Comparison of ENCODE assay signal across 8 cellular contexts in genomic region chr3:143000525-143000924, GRCh38. TPM values are rescaled to one million over a fixed set of nuclear protein-coding genes. Genes with fewer than 3 reads are reported as not detected.
A peak's percentile ranks its signal among the peaks of the same experiment; 100 is the strongest.
DNase-seq lines count a peak whose midpoint lies in the region; ATAC-seq, FAIRE-seq and TF ChIP-seq lines count a peak whose summit lies in the region.

No MANE protein-coding gene starts in this region.

- H3K4me1 Mint-ChIP-seq in osteocyte (ENCODE audit: unreplicated experiment): peaks cover 37% of the 10 kb centered on the region

- H3K36me3 ChIP-seq in HAP-1 (replicated peaks): peaks cover 5% of the 10 kb centered on the region; the same call in 1 of the 2 replicates

- H3K4me3 ChIP-seq in HAP-1 (peak overlapping the region; percentile 93), fibroblast of mammary gland (ENCODE audit: control insufficient read depth, low read depth, low read length) (peak overlapping the region; percentile 98)

- peak; percentile 8; the same call in 2 of the 3 replicates for ATAC-seq in SK-N-SH treated with all-trans-retinoic acid at 6 μM for 48 hours
- no peak for ATAC-seq in GM21717 (IDR thresholded peaks at IDR 0.05; ENCODE audit: unreplicated experiment)
- no peak for ATAC-seq in HG03469 (IDR thresholded peaks at IDR 0.05; ENCODE audit: unreplicated experiment)
- ATAC-seq in GM19395 (IDR thresholded peaks at IDR 0.05; ENCODE audit: unreplicated experiment): no peak

- FAIRE-seq in HTR-8/SVneo (lab: Jason Lieb, UNC): no peak

- in situ Hi-C loops in HAP-1 (cut with MboI; ENCODE audit: low sequenced_read_pairs): no loop called here

- H3K27ac Mint-ChIP-seq in osteocyte (ENCODE audit: unreplicated experiment): peak overlapping the region; percentile 100

- peaks cover 8% of the 10 kb centered on the region for H3K4me1 ChIP-seq in HAP-1

- H3K36me3 Mint-ChIP-seq in osteocyte (ENCODE audit: unreplicated experiment): no peaks in the 10 kb centered on the region

- no peaks in the 10 kb centered on the region for H3K27me3 Mint-ChIP-seq in osteocyte (ENCODE audit: unreplicated experiment)

- no peaks in the 10 kb centered on the region for H3K9me3 ChIP-seq in HAP-1

- no peaks in the 10 kb centered on the region for H3K27me3 ChIP-seq in HAP-1 (ENCODE audit: low read depth)

- H3K4me3 Mint-ChIP-seq in osteocyte (ENCODE audit: unreplicated experiment): peak overlapping the region; percentile 94

- TF ChIP-seq CTCF in fibroblast of mammary gland (conservative IDR thresholded peaks at IDR 0.05; ENCODE audit: control insufficient read depth, insufficient read depth, low read depth, low read length) (no peak), osteocyte (IDR thresholded peaks at IDR 0.05) (no peak)

- H3K9me3 Mint-ChIP-seq in osteocyte (ENCODE audit: unreplicated experiment): no peaks in the 10 kb centered on the region

- peak in 1 of 2 experiments; percentile 26 for DNase-seq in HAP-1 (ENCODE audit: low spot score in 2 of 2)
- peak; percentile 27 for DNase-seq in fibroblast of mammary gland (ENCODE audit: low read depth)
- DNase-seq in osteocyte (ENCODE audit: extremely low spot score, unreplicated experiment): no peak
- no peak for DNase-seq in HTR-8/SVneo (ENCODE audit: insufficient read length, low spot score)

TF ChIP-seq in SK-N-SH treated with all-trans-retinoic acid at 6 μM for 48 hours, 23 proteins besides CTCF, POLR2A, EP300 and RAD21:
- TF ChIP-seq CREB5 (CRISPR knock-in tag; IDR thresholded peaks at IDR 0.05; ENCODE audit: low read depth) (no peak), ZNF8 (CRISPR knock-in tag; IDR thresholded peaks at IDR 0.05) (no peak)

RNA-seq across cellular contexts. Expression of gene U2SURP, which starts 0.8 kb away (rescaled TPM):
- total RNA-seq in osteocyte: 82.5 and 88.8 TPM in 2 replicates

RNA-seq across cellular contexts. Expression of gene PAQR9, which starts 37.1 kb away (rescaled TPM):
- total RNA-seq in osteocyte: not detected in 2 replicates
